Comparison of ENCODE assay signal across 15 cellular contexts in genomic region chr12:111776836-111777344, GRCh38. TPM values are rescaled to one million over a fixed set of nuclear protein-coding genes. Genes with fewer than 3 reads are reported as not detected.
DNase-seq lines count a peak whose midpoint lies in the region; ATAC-seq and TF ChIP-seq lines count a peak whose summit lies in the region.
"Had no signal": no experiment of that assay in that cellular context is flagged by ENCODE, and none has a peak within 500 bp of the region (broad histone marks: within the 10 kb centered on the region; RNA-seq: fewer than 3 reads in every experiment).

No MANE protein-coding gene starts in this region.

- H3K4me3 ChIP-seq in heart right ventricle: no peak overlapping the region
- H3K4me3 ChIP-seq in psoas muscle: no peak overlapping the region
- no peak overlapping the region for H3K4me3 ChIP-seq in upper lobe of left lung

- no peak for TF ChIP-seq CTCF in heart right ventricle (IDR thresholded peaks at IDR 0.05)
- TF ChIP-seq CTCF in psoas muscle (IDR thresholded peaks at IDR 0.05): no peak
- TF ChIP-seq CTCF in upper lobe of left lung (IDR thresholded peaks at IDR 0.05): no peak
- no peak for TF ChIP-seq CTCF in WTC11 (IDR thresholded peaks at IDR 0.05)

- peak overlapping the region in 9 of 10 donors; percentile 81 to 95 (median 89) for H3K27ac ChIP-seq in heart right ventricle
- peak overlapping the region; percentile 85 for H3K27ac ChIP-seq in psoas muscle
- H3K27ac ChIP-seq in upper lobe of left lung: peak overlapping the region; percentile 90 to 98 (median 94)

- H3K4me3 Mint-ChIP-seq in WTC11: no peak overlapping the region
- H3K4me3 Mint-ChIP-seq: activated B cell treated with CpG ODN at 0.5 μM for 24 hours; activated naive CD4-positive, alpha-beta T cell treated with anti-CD3 and anti-CD28 coated beads for 36 hours had no signal

- TF ChIP-seq EP300 in upper lobe of left lung (IDR thresholded peaks at IDR 0.05): no peak

- H3K27ac Mint-ChIP-seq in WTC11: no peak overlapping the region
- H3K27ac Mint-ChIP-seq: activated naive CD4-positive, alpha-beta T cell treated with anti-CD3 and anti-CD28 coated beads for 36 hours had no signal

- peaks cover 9% of the 10 kb centered on the region for H3K9me3 Mint-ChIP-seq in WTC11
- H3K9me3 Mint-ChIP-seq: activated B cell treated with CpG ODN at 0.5 μM for 24 hours had no signal

- no peak for ATAC-seq in heart right ventricle
- ATAC-seq in left ventricle myocardium superior: no peak
- ATAC-seq in left lobe of liver: peak; percentile 8
- no peak for ATAC-seq in psoas muscle
- no peak for ATAC-seq in upper lobe of left lung (ENCODE audit: low FRiP score in 2 of 2)
- ATAC-seq in WTC11: no peak
- ATAC-seq in sciatic nerve: no peak

- DNase-seq in heart right ventricle (no peak), left ventricle myocardium superior (no peak), left lobe of liver (ENCODE audit: low spot score) (no peak), psoas muscle (no peak), upper lobe of left lung (no peak), WTC11 (ENCODE audit: low spot score) (no peak), sciatic nerve (ENCODE audit: low spot score) (no peak)
- DNase-seq in NK-92 treated with Interleukin-12 subunit alpha and Interleukin-12 subunit beta, amount 100 ng/mL, for 24 hours (lab: John Stamatoyannopoulos, UW): no peak
- DNase-seq: activated B cell treated with CpG ODN at 0.5 μM for 24 hours; activated naive CD4-positive, alpha-beta T cell treated with anti-CD3 and anti-CD28 coated beads for 36 hours; KG1; NCI-H1694 treated with DMSO at 0.1 percent for 48 hours; NCI-H524; stimulated activated CD4-positive, alpha-beta T cell treated with anti-CD3 and anti-CD28 coated beads, Interleukin-15, amount 100 ng/mL, for 24 hours had no signal

- 76 to 85% methylated on average over 3 of the region's 3 CpGs for WGBS in heart right ventricle, 2 donors
- 50 to 71% (median 61%) methylated on average over 3 of the region's 3 CpGs for WGBS in psoas muscle, 3 donors
- 47 to 59% methylated on average over 3 of the region's 3 CpGs for WGBS in upper lobe of left lung, 2 donors

- peaks cover 21% of the 10 kb centered on the region for H3K36me3 Mint-ChIP-seq in WTC11

- H3K36me3 ChIP-seq in heart right ventricle (peaks cover 0 to 22% (median 10%) of the 10 kb centered on the region in 9 donors), psoas muscle (ENCODE audit: insufficient read depth in 1 of 2, low read depth in 1 of 2) (peaks cover 0 to 16% of the 10 kb centered on the region in 2 donors), upper lobe of left lung (peaks cover 0 to 20% (median 11%) of the 10 kb centered on the region in 4 donors)

- no peaks in the 10 kb centered on the region for H3K27me3 ChIP-seq in heart right ventricle
- no peaks in the 10 kb centered on the region for H3K27me3 ChIP-seq in psoas muscle (ENCODE audit: insufficient read depth in 3 of 3, low read length in 2 of 3)
- H3K27me3 ChIP-seq in upper lobe of left lung: no peaks in the 10 kb centered on the region

- no peak for TF ChIP-seq POLR2A in upper lobe of left lung (IDR thresholded peaks at IDR 0.05)

- H3K27me3 Mint-ChIP-seq in WTC11 (ENCODE audit: low read depth): no peaks in the 10 kb centered on the region
- H3K27me3 Mint-ChIP-seq: activated B cell treated with CpG ODN at 0.5 μM for 24 hours, brain had no signal

- POLR2A ChIA-PET in WTC11 (lab: Charles Lee): no interaction called here

- CTCF ChIA-PET in WTC11 (lab: Charles Lee): no interaction called here

- peaks cover 24 to 68% (median 47%) of the 10 kb centered on the region in 9 donors for H3K4me1 ChIP-seq in heart right ventricle
- H3K4me1 ChIP-seq in psoas muscle: peaks cover 48% of the 10 kb centered on the region
- peaks cover 72 to 100% (median 87%) of the 10 kb centered on the region in 4 donors for H3K4me1 ChIP-seq in upper lobe of left lung

- H3K9me3 ChIP-seq in heart right ventricle: peaks cover 0 to 10% (median 0%) of the 10 kb centered on the region in 11 donors
- H3K9me3 ChIP-seq in psoas muscle: no peaks in the 10 kb centered on the region
- H3K9me3 ChIP-seq in upper lobe of left lung: no peaks in the 10 kb centered on the region

- H3K4me1 Mint-ChIP-seq in WTC11: peaks cover 26% of the 10 kb centered on the region

- intact Hi-C loops in heart right ventricle (cut with DNase I): no loop called here
- intact Hi-C loops in left ventricle myocardium superior (cut with micrococcal nuclease): no loop called here
- intact Hi-C loops in psoas muscle (cut with DNase I): loop anchor here in 1 of 2 donors (1.0 kb wide), 1 partner anchor 17 kb away; no protein-coding TSS in a partner anchor
- intact Hi-C loops in sciatic nerve (cut with DNase I): no loop called here

TF ChIP-seq in WTC11, 78 proteins besides CTCF, POLR2A, EP300 and RAD21 (continues in another document):
- TF ChIP-seq ETV6 (CRISPR knock-in tag; IDR thresholded peaks at IDR 0.05) (no peak), HMGXB4 (CRISPR knock-in tag; IDR thresholded peaks at IDR 0.05) (no peak), FOXP1 (CRISPR knock-in tag; IDR thresholded peaks at IDR 0.05; ENCODE audit: borderline replicate concordance) (no peak), RELA (CRISPR knock-in tag; IDR thresholded peaks at IDR 0.05; ENCODE audit: borderline replicate concordance) (no peak), IRF1 (CRISPR knock-in tag; IDR thresholded peaks at IDR 0.05) (no peak), TCF7 (CRISPR knock-in tag; IDR thresholded peaks at IDR 0.05; ENCODE audit: low read depth) (no peak), AFF4 (CRISPR knock-in tag; IDR thresholded peaks at IDR 0.05; ENCODE audit: borderline replicate concordance) (no peak), E2F1 (CRISPR knock-in tag; IDR thresholded peaks at IDR 0.05) (no peak), ZNF219 (CRISPR knock-in tag; IDR thresholded peaks at IDR 0.05; ENCODE audit: borderline replicate concordance) (no peak)

RNA-seq across cellular contexts. Expression of gene ALDH2, which starts 10.2 kb away (rescaled TPM):
- total RNA-seq in heart right ventricle: 100 to 1,000 TPM; 240 to 403 (median 348) TPM
- 100 to 1,000 TPM in 1 of 2 donors, 10 to 100 TPM in 1; 60.6 to 151 TPM for polyA plus RNA-seq in heart right ventricle
- total RNA-seq in left ventricle myocardium superior: 410 TPM
- total RNA-seq in left lobe of liver: 1,121 TPM
- 100 to 1,000 TPM; 135 to 212 (median 158) TPM for total RNA-seq in psoas muscle
- polyA plus RNA-seq in psoas muscle: 100 to 1,000 TPM in 1 of 3 donors, 10 to 100 TPM in 2; 66.6 to 129 (median 90.4) TPM
- total RNA-seq in upper lobe of left lung: 100 to 1,000 TPM; 138 to 573 (median 265) TPM
- total RNA-seq in WTC11 (2021): 32.6 to 36.7 TPM (median 36.7 TPM) in 3 replicates
- total RNA-seq in sciatic nerve: 75.3 TPM
